ENCODE assay signal across 23 cellular contexts in the genomic region with DNA sequence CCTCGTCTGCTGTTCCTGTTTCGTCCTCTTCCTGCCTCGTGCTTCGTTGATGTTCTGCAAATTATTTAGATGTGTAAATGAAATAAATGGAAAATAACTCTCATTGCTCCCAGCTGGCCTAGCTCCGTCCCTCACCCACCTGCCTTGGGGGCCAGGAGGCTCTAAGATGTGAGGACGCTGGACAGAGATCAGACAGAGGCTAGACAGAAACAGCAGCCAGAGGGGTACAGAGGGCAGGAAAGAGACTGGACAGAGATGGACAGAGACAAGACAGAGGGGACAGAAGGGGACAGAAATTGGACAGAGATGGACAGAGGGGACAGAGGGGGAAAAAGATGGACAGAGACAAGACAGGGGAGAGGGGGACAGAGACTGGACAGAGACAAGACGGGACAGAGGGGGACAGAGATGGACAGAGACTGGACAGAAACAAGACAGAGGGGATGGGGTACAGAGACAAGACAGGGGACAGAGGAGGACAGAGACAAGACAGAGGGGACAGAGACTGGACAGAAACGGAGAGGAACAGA. TPM values are rescaled to one million over a fixed set of nuclear protein-coding genes. Genes with fewer than 3 reads are reported as not detected.
"Had no signal": no experiment of that assay in that cellular context is flagged by ENCODE, and none has a peak within 500 bp of the region (broad histone marks: within the 10 kb centered on the region; RNA-seq: fewer than 3 reads in every experiment).

No MANE protein-coding gene starts in this region.

- H3K36me3 Mint-ChIP-seq: activated naive CD4-positive, alpha-beta T cell treated with anti-CD3 and anti-CD28 coated beads, Interleukin-2, amount 10 ng/mL, durations not matched to agents 7 days and 5 days; stimulated activated effector memory CD8-positive, alpha-beta T cell treated with anti-CD3 and anti-CD28 coated beads, Interleukin-12 subunit alpha, Interleukin-12 subunit beta, amount 100 ng/mL, for 72 hours had no signal

- H3K27ac ChIP-seq: coronary artery, left ventricle myocardium inferior, ovary, testis had no signal

- H3K27me3 Mint-ChIP-seq: activated CD4-positive, alpha-beta T cell treated with anti-CD3 and anti-CD28 coated beads, Interleukin-2, amount 10 ng/mL, durations not matched to agents 7 days and 5 days; central memory CD8-positive, alpha-beta T cell had no signal

- H3K4me3 Mint-ChIP-seq: activated CD4-positive, alpha-beta T cell treated with anti-CD3 and anti-CD28 coated beads, Interleukin-2, amount 10 ng/mL, durations not matched to agents 7 days and 5 days; activated CD8-positive, alpha-beta T cell treated with anti-CD3 and anti-CD28 coated beads, Interleukin-2, amount 10 ng/mL, durations not matched to agents 7 days and 5 days; activated naive CD4-positive, alpha-beta T cell treated with anti-CD3 and anti-CD28 coated beads, Interleukin-2, amount 10 ng/mL, durations not matched to agents 7 days and 5 days; activated naive CD8-positive, alpha-beta T cell treated with anti-CD3 and anti-CD28 coated beads, Interleukin-2, amount 50 U/mL, for 24 hours; activated T-cell treated with anti-CD3 and anti-CD28 coated beads, Interleukin-2, amount 50 U/mL, for 4 hours; central memory CD8-positive, alpha-beta T cell; neural crest cell; stimulated activated effector memory CD8-positive, alpha-beta T cell treated with anti-CD3 and anti-CD28 coated beads, Interleukin-12 subunit alpha, Interleukin-12 subunit beta, amount 100 ng/mL, for 72 hours; type B pancreatic cell had no signal

- H3K4me1 Mint-ChIP-seq: central memory CD8-positive, alpha-beta T cell; neural crest cell had no signal

- H3K27ac Mint-ChIP-seq: activated CD4-positive, alpha-beta T cell treated with anti-CD3 and anti-CD28 coated beads, Interleukin-2, amount 10 ng/mL, durations not matched to agents 7 days and 5 days; activated CD8-positive, alpha-beta T cell treated with anti-CD3 and anti-CD28 coated beads, Interleukin-2, amount 10 ng/mL, durations not matched to agents 7 days and 5 days; activated naive CD4-positive, alpha-beta T cell treated with anti-CD3 and anti-CD28 coated beads, Interleukin-2, amount 10 ng/mL, durations not matched to agents 7 days and 5 days; activated naive CD8-positive, alpha-beta T cell treated with anti-CD3 and anti-CD28 coated beads, Interleukin-2, amount 50 U/mL, for 24 hours; stimulated activated effector memory CD8-positive, alpha-beta T cell treated with anti-CD3 and anti-CD28 coated beads, Interleukin-12 subunit alpha, Interleukin-12 subunit beta, amount 100 ng/mL, for 72 hours; type B pancreatic cell had no signal

- H3K9me3 Mint-ChIP-seq: activated CD4-positive, alpha-beta T cell treated with anti-CD3 and anti-CD28 coated beads, Interleukin-2, amount 10 ng/mL, durations not matched to agents 7 days and 5 days; activated naive CD4-positive, alpha-beta T cell treated with anti-CD3 and anti-CD28 coated beads, Interleukin-2, amount 10 ng/mL, durations not matched to agents 7 days and 5 days; activated naive CD8-positive, alpha-beta T cell treated with anti-CD3 and anti-CD28 coated beads, Interleukin-2, amount 50 U/mL, for 24 hours; activated T-cell treated with anti-CD3 and anti-CD28 coated beads, Interleukin-2, amount 50 U/mL, for 4 hours; central memory CD8-positive, alpha-beta T cell; neural crest cell; stimulated activated effector memory CD8-positive, alpha-beta T cell treated with anti-CD3 and anti-CD28 coated beads, Interleukin-12 subunit alpha, Interleukin-12 subunit beta, amount 100 ng/mL, for 72 hours; type B pancreatic cell had no signal

- DNase-seq: activated CD4-positive, alpha-beta T cell treated with anti-CD3 and anti-CD28 coated beads, Interleukin-2, amount 10 ng/mL, durations not matched to agents 7 days and 5 days; activated CD8-positive, alpha-beta T cell treated with anti-CD3 and anti-CD28 coated beads, Interleukin-2, amount 10 ng/mL, durations not matched to agents 7 days and 5 days; activated effector memory CD4-positive, alpha-beta T cell treated with Interleukin-2 at 50 U/mL for 16 hours; activated naive CD4-positive, alpha-beta T cell treated with anti-CD3 and anti-CD28 coated beads, Interleukin-2, amount 10 ng/mL, durations not matched to agents 7 days and 5 days; activated naive CD8-positive, alpha-beta T cell treated with anti-CD3 and anti-CD28 coated beads, Interleukin-2, amount 50 U/mL, for 24 hours; activated T-cell treated with anti-CD3 and anti-CD28 coated beads, Interleukin-2, amount 50 U/mL, for 4 hours; anterior cingulate cortex; foreskin melanocyte; head of caudate nucleus; stimulated activated CD4-positive, alpha-beta T cell treated with anti-CD3 and anti-CD28 coated beads, Interleukin-4, amount 100 ng/mL, for 24 hours; testis had no signal

- H3K4me2 ChIP-seq: smooth muscle cell had no signal

- H3K36me3 ChIP-seq: ovary had no signal

- H3K4me3 ChIP-seq: coronary artery, left ventricle myocardium inferior, ovary, smooth muscle cell, testis had no signal

- H3K27me3 ChIP-seq: ovary, testis had no signal

- H3K9me3 ChIP-seq: left ventricle myocardium inferior, ovary, testis had no signal

- ATAC-seq: activated CD8-positive, alpha-beta T cell treated with anti-CD3 and anti-CD28 coated beads, Interleukin-2, amount 10 ng/mL, durations not matched to agents 7 days and 5 days; activated naive CD8-positive, alpha-beta T cell treated with anti-CD3 and anti-CD28 coated beads, Interleukin-2, amount 50 U/mL, for 24 hours; activated T-cell treated with anti-CD3 and anti-CD28 coated beads, Interleukin-2, amount 50 U/mL, for 4 hours; stimulated activated effector memory CD8-positive, alpha-beta T cell treated with anti-CD3 and anti-CD28 coated beads, Interleukin-12 subunit alpha, Interleukin-12 subunit beta, amount 100 ng/mL, for 72 hours had no signal

- FAIRE-seq: endometrium had no signal

RNA-seq across cellular contexts. Expression of a gene that starts 16.1 kb away (rescaled TPM):
- total RNA-seq: activated CD4-positive, alpha-beta T cell treated with anti-CD3 and anti-CD28 coated beads, Interleukin-2, amount 10 ng/mL, durations not matched to agents 7 days and 5 days; activated CD8-positive, alpha-beta T cell treated with anti-CD3 and anti-CD28 coated beads, Interleukin-2, amount 10 ng/mL, durations not matched to agents 7 days and 5 days; activated T-cell treated with anti-CD3 and anti-CD28 coated beads, Interleukin-2, amount 50 U/mL, for 4 hours; kidney epithelial cell; neural crest cell; ovary; pulmonary artery endothelial cell; sciatic nerve; smooth muscle cell had no signal
- polyA plus RNA-seq: ovary, smooth muscle cell had no signal

RNA-seq across cellular contexts. Expression of a gene that starts 28.6 kb away (rescaled TPM):
- total RNA-seq: activated CD8-positive, alpha-beta T cell treated with anti-CD3 and anti-CD28 coated beads, Interleukin-2, amount 10 ng/mL, durations not matched to agents 7 days and 5 days; kidney epithelial cell; left ventricle myocardium inferior; ovary; pulmonary artery endothelial cell; sciatic nerve; smooth muscle cell had no signal
- polyA plus RNA-seq: ovary, smooth muscle cell had no signal

RNA-seq across cellular contexts. Expression of a gene that starts 54.1 kb away (rescaled TPM):
- total RNA-seq: kidney epithelial cell, neural crest cell, smooth muscle cell had no signal
